Comparison of ENCODE assay signal across 13 cellular contexts in the genomic region with DNA sequence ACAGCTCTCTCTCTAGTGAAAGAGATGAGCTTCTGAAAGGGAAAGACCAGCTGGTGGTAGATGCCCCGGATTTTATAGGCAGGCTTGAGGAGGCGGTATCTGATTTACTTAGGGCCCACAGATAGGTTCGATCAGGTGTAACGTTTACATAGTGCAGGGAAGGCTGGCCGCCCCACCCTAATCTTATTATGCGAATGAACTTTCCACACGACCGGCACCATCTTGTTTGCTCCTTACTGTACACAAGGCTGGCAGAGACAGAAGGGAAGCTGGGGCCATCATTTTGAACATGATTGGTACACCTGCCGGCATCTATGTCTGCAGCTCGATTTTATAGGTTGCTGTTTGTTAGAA.
"Had no signal": no experiment of that assay in that cellular context is flagged by ENCODE, and none has a peak within 500 bp of the region (broad histone marks: within the 10 kb centered on the region; RNA-seq: fewer than 3 reads in every experiment).

No MANE protein-coding gene starts in this region.

- H3K36me3 Mint-ChIP-seq: natural killer cell; stimulated activated effector memory CD8-positive, alpha-beta T cell treated with anti-CD3 and anti-CD28 coated beads, Interleukin-12 subunit alpha, Interleukin-12 subunit beta, amount 100 ng/mL, for 72 hours had no signal

- H3K27ac Mint-ChIP-seq: natural killer cell; stimulated activated effector memory CD8-positive, alpha-beta T cell treated with anti-CD3 and anti-CD28 coated beads, Interleukin-12 subunit alpha, Interleukin-12 subunit beta, amount 100 ng/mL, for 72 hours had no signal

- ATAC-seq: foreskin keratinocyte, left cardiac atrium, natural killer cell, sciatic nerve had no signal

- DNase-seq: activated CD4-positive, CD25-positive, alpha-beta regulatory T cell; activated CD8-positive, alpha-beta memory T cell treated with anti-CD3 and anti-CD28 coated beads for 24 hours; activated effector memory CD4-positive, alpha-beta T cell treated with anti-CD3 and anti-CD28 coated beads, Interleukin-2, amount 50 U/mL, for 16 hours; aorta; brain microvascular endothelial cell; central memory CD4-positive, alpha-beta T cell; foreskin keratinocyte; left cardiac atrium; mesenchymal stem cell; natural killer cell; upper lobe of left lung had no signal

- H3K4me3 Mint-ChIP-seq: natural killer cell; stimulated activated effector memory CD8-positive, alpha-beta T cell treated with anti-CD3 and anti-CD28 coated beads, Interleukin-12 subunit alpha, Interleukin-12 subunit beta, amount 100 ng/mL, for 72 hours had no signal

- H3K9me3 Mint-ChIP-seq: natural killer cell had no signal
